ENCODE assay signal across 19 cellular contexts in the genomic region with DNA sequence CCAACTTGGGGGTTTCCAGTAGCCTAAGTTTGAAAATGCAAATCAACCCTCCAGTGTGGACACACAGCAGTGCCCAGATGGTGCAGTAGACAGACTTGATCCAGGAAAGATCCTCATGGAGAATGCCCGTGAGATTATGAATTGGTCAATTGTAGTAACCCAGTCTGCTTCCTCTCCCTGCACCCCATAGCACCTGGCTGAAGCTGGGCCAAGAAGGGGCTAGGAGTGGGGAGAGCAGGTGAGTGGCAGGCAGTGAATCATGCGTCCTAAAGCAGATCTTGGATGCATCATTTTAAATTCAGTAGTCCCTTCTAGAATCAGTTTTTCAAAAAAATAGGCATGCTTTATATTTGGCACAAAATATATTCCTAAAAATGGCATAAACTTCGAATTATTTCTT. TPM values are rescaled to one million over a fixed set of nuclear protein-coding genes. Genes with fewer than 3 reads are reported as not detected.
A peak's percentile ranks its signal among the peaks of the same experiment; 100 is the strongest.
DNase-seq lines count a peak whose midpoint lies in the region; ATAC-seq and TF ChIP-seq lines count a peak whose summit lies in the region.
"Had no signal": no experiment of that assay in that cellular context is flagged by ENCODE, and none has a peak within 500 bp of the region (broad histone marks: within the 10 kb centered on the region; RNA-seq: fewer than 3 reads in every experiment).

No MANE protein-coding gene starts in this region.

- H3K36me3 ChIP-seq in GM23338 (ENCODE audit: insufficient read depth) (no peaks in the 10 kb centered on the region), HUES6 (ENCODE audit: control insufficient read depth, insufficient read depth, low read length) (no peaks in the 10 kb centered on the region), trophoblast cell (ENCODE audit: control insufficient read depth in 1 of 2, insufficient read depth in 2 of 2, low read length in 2 of 2) (peaks cover 8 to 25% of the 10 kb centered on the region in 2 experiments), sigmoid colon (peaks cover 0 to 4% (median 0%) of the 10 kb centered on the region in 4 donors), smooth muscle cell (ENCODE audit: low read depth) (no peaks in the 10 kb centered on the region)

- H3K79me1 ChIP-seq in trophoblast cell (ENCODE audit: low read length): no peaks in the 10 kb centered on the region

- POLR2A ChIA-PET in WTC11 (lab: Charles Lee): interaction anchor here (1.1 kb wide), 1 partner anchor 30 kb away, joined by 3 read pairs; no protein-coding TSS in a partner anchor

- no peak overlapping the region for H2BK120ac ChIP-seq in trophoblast cell (ENCODE audit: insufficient read depth, low read length, poor library complexity)

- H3K27ac Mint-ChIP-seq in GM23338 (peak overlapping the region; percentile 57; the same call in 1 of the 2 replicates), WTC11 (peak overlapping the region; percentile 88; the same call in 1 of the 2 replicates)
- H3K27ac Mint-ChIP-seq: CD4-positive, alpha-beta memory T cell; HFFc6; IgD-negative memory B cell had no signal

- no peak overlapping the region for H2BK12ac ChIP-seq in trophoblast cell (ENCODE audit: low read length)

- no peak overlapping the region for H4K12ac ChIP-seq in trophoblast cell (ENCODE audit: low read depth, low read length)

- H3K36me3 Mint-ChIP-seq in GM23338 (ENCODE audit: low read depth): peaks cover 3% of the 10 kb centered on the region; the same call in 1 of the 3 replicates
- peaks cover 8% of the 10 kb centered on the region for H3K36me3 Mint-ChIP-seq in WTC11

- no peak overlapping the region for H3K14ac ChIP-seq in trophoblast cell (ENCODE audit: low read length)

- H2AK5ac ChIP-seq in trophoblast cell (ENCODE audit: low read length): no peak overlapping the region

- H2BK5ac ChIP-seq in trophoblast cell (ENCODE audit: low read depth, low read length, poor library complexity): no peak overlapping the region

- H4K91ac ChIP-seq in trophoblast cell (ENCODE audit: low read depth, low read length): no peak overlapping the region

- no peak overlapping the region for H3K9ac ChIP-seq in HUES6 (ENCODE audit: low read length)
- no peak overlapping the region for H3K9ac ChIP-seq in trophoblast cell (ENCODE audit: low read length)
- H3K9ac ChIP-seq in smooth muscle cell (ENCODE audit: low read depth): no peak overlapping the region
- H3K9ac ChIP-seq: BLaER1 had no signal

- H3K4me3 Mint-ChIP-seq in GM23338 (no peak overlapping the region), WTC11 (no peak overlapping the region; the same call in 1 of the 2 replicates)
- H3K4me3 Mint-ChIP-seq: CD14-positive monocyte; CD4-positive, alpha-beta memory T cell; HFFc6; IgD-negative memory B cell had no signal

- ATAC-seq in GM23338 (peak; percentile 84), WTC11 (peak; percentile 72)
- ATAC-seq: HCT116, HepG2 had no signal

- H3K4ac ChIP-seq in trophoblast cell (ENCODE audit: low read depth, low read length): no peak overlapping the region

- H2AFZ ChIP-seq in GM23338 (no peak overlapping the region), trophoblast cell (ENCODE audit: insufficient read depth, low read length, poor library complexity) (no peak overlapping the region), smooth muscle cell (ENCODE audit: low read depth) (no peak overlapping the region)

- H3K27ac ChIP-seq in GM23338 (ENCODE audit: low read depth) (no peak overlapping the region; the same call in 1 of the 2 replicates), HUES6 (ENCODE audit: low read depth, low read length) (no peak overlapping the region; the same call in 1 of the 2 replicates), trophoblast cell (ENCODE audit: low read depth, low read length) (no peak overlapping the region), sigmoid colon (no peak overlapping the region), smooth muscle cell (ENCODE audit: low read depth) (no peak overlapping the region)
- H3K27ac ChIP-seq: BLaER1 had no signal

- H3K9me3 ChIP-seq in HUES6 (ENCODE audit: control insufficient read depth, insufficient read depth, low read depth, low read length) (no peaks in the 10 kb centered on the region), trophoblast cell (ENCODE audit: insufficient read depth, low read depth, low read length) (no peaks in the 10 kb centered on the region), sigmoid colon (no peaks in the 10 kb centered on the region), smooth muscle cell (replicated peaks; ENCODE audit: low read depth) (no peaks in the 10 kb centered on the region)
- H3K9me3 ChIP-seq: BLaER1 had no signal

- H3K27me3 ChIP-seq in GM23338 (ENCODE audit: insufficient read depth) (no peaks in the 10 kb centered on the region), HUES6 (ENCODE audit: control insufficient read depth, insufficient read depth, low read length) (no peaks in the 10 kb centered on the region), trophoblast cell (ENCODE audit: insufficient read depth, low read length) (no peaks in the 10 kb centered on the region), sigmoid colon (no peaks in the 10 kb centered on the region), smooth muscle cell (ENCODE audit: low read depth) (no peaks in the 10 kb centered on the region)
- H3K27me3 ChIP-seq: BLaER1 had no signal

- TF ChIP-seq CTCF in GM23338 (conservative IDR thresholded peaks at IDR 0.05; ENCODE audit: low read depth in 2 of 2) (no peak), WTC11 (IDR thresholded peaks at IDR 0.05) (no peak), sigmoid colon (IDR thresholded peaks at IDR 0.05) (no peak), smooth muscle cell (IDR thresholded peaks at IDR 0.05; ENCODE audit: borderline replicate concordance, insufficient read depth, poor library complexity, severe bottlenecking) (no peak)

- H3K79me2 ChIP-seq in GM23338 (replicated peaks; ENCODE audit: insufficient read depth) (no peaks in the 10 kb centered on the region), trophoblast cell (ENCODE audit: control insufficient read depth, insufficient read depth, low read length, poor library complexity) (no peaks in the 10 kb centered on the region), smooth muscle cell (ENCODE audit: low read depth) (no peaks in the 10 kb centered on the region)

- no peaks in the 10 kb centered on the region for H3F3A ChIP-seq in GM23338 (replicated peaks; ENCODE audit: low read depth)
- no peaks in the 10 kb centered on the region for H3F3A ChIP-seq in smooth muscle cell (ENCODE audit: low read depth)

- H3K4me1 Mint-ChIP-seq in GM23338: peaks cover 23% of the 10 kb centered on the region
- peaks cover 34% of the 10 kb centered on the region for H3K4me1 Mint-ChIP-seq in WTC11
- H3K4me1 Mint-ChIP-seq: CD14-positive monocyte; CD4-positive, alpha-beta memory T cell; IgD-negative memory B cell had no signal

- H3K4me3 ChIP-seq in GM23338 (peak overlapping the region; percentile 31; the same call in 1 of the 2 replicates), HUES6 (ENCODE audit: low read depth, low read length) (0 out of 2 replicates have a peak overlapping the region, but pooled peaks have one; percentile 5), trophoblast cell (ENCODE audit: low read depth, low read length) (no peak overlapping the region), sigmoid colon (no peak overlapping the region), smooth muscle cell (no peak overlapping the region)
- H3K4me3 ChIP-seq: BLaER1 had no signal

- TF ChIP-seq POLR2A in sigmoid colon (IDR thresholded peaks at IDR 0.05): no peak

- H4K20me1 ChIP-seq in GM23338 (replicated peaks; ENCODE audit: insufficient read depth): no peaks in the 10 kb centered on the region
- no peaks in the 10 kb centered on the region for H4K20me1 ChIP-seq in smooth muscle cell (ENCODE audit: low read depth)

- CTCF ChIA-PET in WTC11 (lab: Charles Lee): interaction anchor here (0.6 to 2.1 kb wide), 4 partner anchors 36 to 71 kb away, joined by 3 to 12 read pairs (median 4); no protein-coding TSS in a partner anchor

- WGBS in trophoblast cell (ENCODE audit: extremely low coverage, insufficient coverage, insufficient read length): no CpG with 5 or more reads among the region's 3 CpGs
- 45 to 74% methylated on average over 3 of the region's 3 CpGs for WGBS in sigmoid colon, 2 donors
- 81% methylated on average over 3 of the region's 3 CpGs for WGBS in smooth muscle cell (ENCODE audit: low lambda C conversion rate)

- H3K18ac ChIP-seq in trophoblast cell (ENCODE audit: low read length): no peak overlapping the region

- H4K8ac ChIP-seq in trophoblast cell (ENCODE audit: low read depth, low read length): no peak overlapping the region

- intact Hi-C loops in sigmoid colon (cut with DNase I): no loop called here

- peak overlapping the region; percentile 37 for H3K23ac ChIP-seq in trophoblast cell (ENCODE audit: low read length)

- no peak for TF ChIP-seq EP300 in sigmoid colon (IDR thresholded peaks at IDR 0.05)

- H3K27me3 Mint-ChIP-seq in GM23338 (ENCODE audit: insufficient read depth, low read depth, poor library complexity): peaks cover 2% of the 10 kb centered on the region
- H3K27me3 Mint-ChIP-seq in WTC11 (ENCODE audit: low read depth): no peaks in the 10 kb centered on the region
- H3K27me3 Mint-ChIP-seq: CD4-positive, alpha-beta memory T cell; IgD-negative memory B cell had no signal

- DNase-seq in GM23338 (ENCODE audit: low spot score) (no peak), WTC11 (ENCODE audit: low spot score) (no peak), trophoblast cell (no peak), sigmoid colon (no peak), smooth muscle cell (lab: John Stamatoyannopoulos, UW; ENCODE audit: unreplicated experiment) (no peak), germinal center (ENCODE audit: low spot score) (no peak)
- DNase-seq: 8988T; CD4-positive, alpha-beta memory T cell; DMS153; DMS79; GDM1; HFFc6 had no signal

- H3K9me3 Mint-ChIP-seq in GM23338 (no peaks in the 10 kb centered on the region), WTC11 (no peaks in the 10 kb centered on the region)
- H3K9me3 Mint-ChIP-seq: CD4-positive, alpha-beta memory T cell; HFFc6; IgD-negative memory B cell had no signal

- peaks cover 22% of the 10 kb centered on the region for H3K4me1 ChIP-seq in GM23338 (ENCODE audit: insufficient read depth)
- peaks cover 23% of the 10 kb centered on the region for H3K4me1 ChIP-seq in HUES6 (ENCODE audit: control insufficient read depth, insufficient read depth, low read length)
- H3K4me1 ChIP-seq in trophoblast cell (ENCODE audit: control insufficient read depth in 1 of 2, insufficient read depth in 2 of 2, low read length in 2 of 2): no peaks in the 10 kb centered on the region
- no peaks in the 10 kb centered on the region for H3K4me1 ChIP-seq in sigmoid colon
- H3K4me1 ChIP-seq in smooth muscle cell (ENCODE audit: low read depth): no peaks in the 10 kb centered on the region

- H3K4me2 ChIP-seq in GM23338 (peak overlapping the region; percentile 45), trophoblast cell (ENCODE audit: low read length) (no peak overlapping the region), smooth muscle cell (no peak overlapping the region)
- H3K4me2 ChIP-seq: BLaER1 had no signal

- peaks cover 13% of the 10 kb centered on the region for H3K9me2 ChIP-seq in GM23338 (ENCODE audit: insufficient read depth)

RNA-seq across cellular contexts. Expression of a gene that starts 52.2 kb away (rescaled TPM):
- 30.3 and 40.9 TPM in 2 replicates for total RNA-seq in GM23338 (2014; rRNA removed; shearing (Covaris generic))
- polyA plus RNA-seq in GM23338 (2016; fragmentation: Nextera tagmentation; extraction: Ambion mirVana) (48.9 and 56.2 TPM in 2 replicates), sigmoid colon (1 to 10 TPM; 3.0 to 7.8 (median 6.7) TPM), smooth muscle cell (45.1 and 48.1 TPM in 2 replicates)
- total RNA-seq in WTC11 (2021) (36.6 to 40.3 TPM (median 36.8 TPM) in 3 replicates), sigmoid colon (1 to 10 TPM; 1.4 to 4.6 (median 3.1) TPM), smooth muscle cell (32.4 and 45.2 TPM in 2 replicates)
- polyA plus RNA-seq in trophoblast cell (2013): 57.9 and 60.0 TPM in 2 replicates
- total RNA-seq: CD4-positive, alpha-beta memory T cell; H4 had no signal

Comparison
In these comparisons a context has a peak if more than half of its experiments do, and no peak if none do; other contexts are left out.
1. H3K4me3 ChIP-seq: peak in GM23338 (single experiment) and HUES6 (single experiment); none in trophoblast cell (single experiment), sigmoid colon (0 of 4) and smooth muscle cell (single experiment).